ENCODE assay signal across 8 cellular contexts in genomic region chr1:110412576-110412975, GRCh38. TPM values are rescaled to one million over a fixed set of nuclear protein-coding genes. Genes with fewer than 3 reads are reported as not detected.
A peak's percentile ranks its signal among the peaks of the same experiment; 100 is the strongest.
DNase-seq lines count a peak whose midpoint lies in the region; ATAC-seq and TF ChIP-seq lines count a peak whose summit lies in the region.

No MANE protein-coding gene starts in this region.

- TF ChIP-seq POLR2A in right lobe of liver (IDR thresholded peaks at IDR 0.05) = no peak

- ATAC-seq in GM21723 (IDR thresholded peaks at IDR 0.05; ENCODE audit: unreplicated experiment) (peak; percentile 43), right lobe of liver (peak; percentile 79 to 88 (median 83)), HG02623 (IDR thresholded peaks at IDR 0.05; ENCODE audit: unreplicated experiment) (no peak)
- ATAC-seq in activated CD4-positive, alpha-beta T cell treated with anti-CD3 and anti-CD28 coated beads for 36 hours = peak; percentile 50

- no peaks in the 10 kb centered on the region for H3K9me3 Mint-ChIP-seq in activated CD4-positive, alpha-beta T cell treated with anti-CD3 and anti-CD28 coated beads for 36 hours (ENCODE audit: low read depth)

- peaks cover 3% of the 10 kb centered on the region; the same call in 1 of the 2 replicates for H3K27me3 ChIP-seq in BJ (ENCODE audit: control insufficient read depth, insufficient read depth, low read length)
- no peaks in the 10 kb centered on the region for H3K27me3 ChIP-seq in colonic mucosa
- no peaks in the 10 kb centered on the region for H3K27me3 ChIP-seq in right lobe of liver

- WGBS in right lobe of liver (ENCODE audit: insufficient coverage, low coverage, low lambda C conversion rate, missing lambda C conversion rate) = 12% methylated on average over 4 of the region's 4 CpGs

- no peaks in the 10 kb centered on the region for H3K36me3 ChIP-seq in BJ (ENCODE audit: control insufficient read depth, insufficient read depth, low read length)
- no peaks in the 10 kb centered on the region for H3K36me3 ChIP-seq in colonic mucosa
- H3K36me3 ChIP-seq in right lobe of liver = no peaks in the 10 kb centered on the region

- TF ChIP-seq CTCF in BJ (IDR thresholded peaks at IDR 0.05; ENCODE audit: insufficient read depth, low read depth, low read length) = peak; percentile 88
- TF ChIP-seq CTCF in colonic mucosa (IDR thresholded peaks at IDR 0.05) = peak; percentile 60
- TF ChIP-seq CTCF in right lobe of liver (IDR thresholded peaks at IDR 0.05) = peak; percentile 77 to 86 (median 83)

- H3K4me3 ChIP-seq in BJ (ENCODE audit: low read depth, low read length) (no peak overlapping the region), colonic mucosa (no peak overlapping the region), right lobe of liver (no peak overlapping the region)

- H3K4me1 Mint-ChIP-seq in activated CD4-positive, alpha-beta T cell treated with anti-CD3 and anti-CD28 coated beads for 36 hours = peaks cover 11% of the 10 kb centered on the region

- H3K27me3 Mint-ChIP-seq in activated CD4-positive, alpha-beta T cell treated with anti-CD3 and anti-CD28 coated beads for 36 hours = no peaks in the 10 kb centered on the region

- H3K4me1 ChIP-seq in colonic mucosa (no peaks in the 10 kb centered on the region), right lobe of liver (peaks cover 0 to 12% (median 0%) of the 10 kb centered on the region in 4 donors)

- H3K9me3 ChIP-seq in colonic mucosa = no peaks in the 10 kb centered on the region
- no peaks in the 10 kb centered on the region for H3K9me3 ChIP-seq in right lobe of liver

- H3K27ac ChIP-seq in colonic mucosa (no peak overlapping the region), right lobe of liver (no peak overlapping the region)

- intact Hi-C loops in activated CD4-positive, alpha-beta T cell treated with anti-CD3 and anti-CD28 coated beads for 36 hours (cut with DNase I, micrococcal nuclease) = loop anchor here (1.0 kb wide), 2 partner anchors 48 to 84 kb away; no protein-coding TSS in a partner anchor
- intact Hi-C loops in colonic mucosa (cut with DNase I) (loop anchor here (5.0 kb wide), 1 partner anchor 45 kb away; no protein-coding TSS in a partner anchor), right lobe of liver (cut with DNase I) (no loop called here)

- DNase-seq in BJ (ENCODE audit: low read depth) (no peak), NCI-H226 (peak; percentile 55), colonic mucosa (peak; percentile 68), right lobe of liver (peak; percentile 58 to 69 (median 68))
- peak; percentile 78 for DNase-seq in activated CD4-positive, alpha-beta T cell treated with anti-CD3 and anti-CD28 coated beads for 36 hours
- DNase-seq in stimulated activated CD4-positive, alpha-beta T cell treated with anti-CD3 and anti-CD28 coated beads, TNF-alpha, amount 100 ng/mL, for 48 hours (ENCODE audit: low read depth in 3 of 3) = peak; percentile 26 to 49 (median 34)

- POLR2A ChIA-PET in BJ (lab: Charles Lee) = interaction anchor here (1.2 kb wide), 1 partner anchor 83 kb away, joined by 5 read pairs; no protein-coding TSS in a partner anchor
- POLR2A ChIA-PET in activated CD4-positive, alpha-beta T cell treated with anti-CD3 and anti-CD28 coated beads for 36 hours (lab: Charles Lee) = interaction anchor here (0.6 kb wide), 1 partner anchor 61 kb away, joined by 5 read pairs; no protein-coding TSS in a partner anchor

- no peak overlapping the region for H3K9ac ChIP-seq in colonic mucosa (ENCODE audit: low read depth in 2 of 2, low read length in 2 of 2)

- H3K4me3 Mint-ChIP-seq in activated CD4-positive, alpha-beta T cell treated with anti-CD3 and anti-CD28 coated beads for 36 hours = no peak overlapping the region

- H3K27ac Mint-ChIP-seq in activated CD4-positive, alpha-beta T cell treated with anti-CD3 and anti-CD28 coated beads for 36 hours = no peak overlapping the region

- H3K36me3 Mint-ChIP-seq in activated CD4-positive, alpha-beta T cell treated with anti-CD3 and anti-CD28 coated beads for 36 hours (ENCODE audit: low read depth) = peaks cover 3% of the 10 kb centered on the region

- CTCF ChIA-PET in BJ (lab: Yijun Ruan, JAX) = interaction anchor here (0.7 to 12.8 kb wide), 31 partner anchors 9 to 221 kb away, joined by 3 to 296 read pairs (median 6); partner anchors contain the start of genes KCNC4, PROK1, RBM15 and SLC16A4
- CTCF ChIA-PET in activated CD4-positive, alpha-beta T cell treated with anti-CD3 and anti-CD28 coated beads for 36 hours (lab: Charles Lee) = interaction anchor here (0.5 to 9.7 kb wide), 25 partner anchors 9 to 378 kb away, joined by 3 to 94 read pairs (median 4); partner anchors contain the start of gene SLC16A4

RNA-seq across cellular contexts. Expression of gene LAMTOR5, which starts 5.1 kb away (rescaled TPM):
- polyA plus RNA-seq in BJ (2011; rRNA removed) = 236 and 261 TPM in 2 replicates
- polyA minus RNA-seq in BJ (2011; rRNA and poly(A)+ RNA removed) = 27.7 and 47.9 TPM in 2 replicates
- 100 to 1,000 TPM; 141 to 155 TPM for total RNA-seq in activated CD4-positive, alpha-beta T cell treated with anti-CD3 and anti-CD28 coated beads for 36 hours
- total RNA-seq in colonic mucosa = 100 to 1,000 TPM; 130 to 146 TPM
- 10 to 100 TPM; 47.6 to 81.4 (median 53.9) TPM for total RNA-seq in right lobe of liver

RNA-seq across cellular contexts. Expression of gene SLC16A4, which starts 21.8 kb away (rescaled TPM):
- polyA plus RNA-seq in BJ (2011; rRNA removed) = 20.8 and 49.4 TPM in 2 replicates
- 23.9 and 26.9 TPM in 2 replicates for polyA minus RNA-seq in BJ (2011; rRNA and poly(A)+ RNA removed)
- under 1 TPM; 0.14 to 0.44 TPM for total RNA-seq in activated CD4-positive, alpha-beta T cell treated with anti-CD3 and anti-CD28 coated beads for 36 hours
- total RNA-seq in colonic mucosa (1 to 10 TPM in 1 of 2 donors, under 1 TPM in 1; 0.79 to 2.0 TPM), right lobe of liver (1 to 10 TPM in 5 of 6 experiments, under 1 TPM in 1; 0.49 to 4.0 (median 3.4) TPM)

RNA-seq across cellular contexts. Expression of gene PROK1, which starts 38.4 kb away (rescaled TPM):
- polyA plus RNA-seq in BJ (2011; rRNA removed) = not detected in 2 replicates
- not detected in 2 replicates for polyA minus RNA-seq in BJ (2011; rRNA and poly(A)+ RNA removed)
- total RNA-seq in activated CD4-positive, alpha-beta T cell treated with anti-CD3 and anti-CD28 coated beads for 36 hours = not detected
- total RNA-seq in colonic mucosa (not detected), right lobe of liver (not detected)

Comparison
In these comparisons a context has a peak if more than half of its experiments do, and no peak if none do; other contexts are left out.
1. intact Hi-C loops: an anchor here in activated CD4-positive, alpha-beta T cell treated with anti-CD3 and anti-CD28 coated beads for 36 hours (1.0 kb wide) and colonic mucosa (5.0 kb wide); none called in right lobe of liver.